ENCODE assay signal across 21 cellular contexts in the genomic region with DNA sequence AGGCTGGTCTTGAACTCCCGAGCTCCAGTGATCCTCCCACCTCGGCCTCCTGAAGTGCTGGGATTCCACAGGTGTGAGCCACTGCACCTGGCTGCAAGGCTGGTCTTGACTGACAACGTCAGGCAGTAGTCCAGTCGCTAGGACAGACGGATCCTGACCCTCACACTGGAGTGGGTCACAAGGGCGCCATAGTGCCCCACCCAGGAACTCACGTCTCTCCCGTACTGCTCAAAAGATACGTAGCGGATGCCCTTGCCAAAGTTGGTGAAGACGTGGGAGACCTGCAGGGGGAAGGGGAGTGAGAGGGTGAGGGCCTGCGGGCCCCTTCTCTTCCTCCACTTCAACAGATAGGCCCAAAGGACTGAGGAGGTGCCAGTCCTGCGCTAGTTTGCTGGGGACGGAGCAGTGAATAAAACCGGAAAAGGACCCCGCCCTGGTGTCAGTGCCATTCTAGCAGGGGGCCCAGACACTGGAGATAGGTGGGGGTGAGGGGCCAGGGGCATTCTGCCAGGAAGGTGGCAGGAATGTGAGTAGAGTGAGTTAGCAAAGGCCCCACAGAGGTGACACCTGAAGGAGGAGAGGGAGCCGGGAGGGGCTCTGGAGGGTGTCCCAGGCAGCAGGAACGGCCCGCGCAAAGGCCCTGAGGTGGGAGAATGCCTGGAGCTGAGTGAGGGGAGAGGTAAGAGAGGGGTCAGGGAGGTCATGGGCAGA. TPM values are rescaled to one million over a fixed set of nuclear protein-coding genes. Genes with fewer than 3 reads are reported as not detected.
A peak's percentile ranks its signal among the peaks of the same experiment; 100 is the strongest.
DNase-seq lines count a peak whose midpoint lies in the region; ATAC-seq and TF ChIP-seq lines count a peak whose summit lies in the region.
"Had no signal": no experiment of that assay in that cellular context is flagged by ENCODE, and none has a peak within 500 bp of the region (broad histone marks: within the 10 kb centered on the region; RNA-seq: fewer than 3 reads in every experiment).

No MANE protein-coding gene starts in this region.

- no peaks in the 10 kb centered on the region for H4K20me1 ChIP-seq in neural progenitor cell (ENCODE audit: low read depth)

- CTCF ChIA-PET in activated naive CD4-positive, alpha-beta T cell treated with anti-CD3 and anti-CD28 coated beads, Interleukin-2, amount 10 ng/mL, durations not matched to agents 7 days and 5 days (lab: Charles Lee): no interaction called here

- DNase-seq in activated naive CD4-positive, alpha-beta T cell treated with anti-CD3 and anti-CD28 coated beads, Interleukin-2, amount 10 ng/mL, durations not matched to agents 7 days and 5 days: no peak
- DNase-seq in chondrocyte (ENCODE audit: low spot score) (peak; percentile 64), neural progenitor cell (ENCODE audit: low spot score) (no peak), AML-193 (lab: John Stamatoyannopoulos, UW) (no peak), NCI-H748 (lab: John Stamatoyannopoulos, UW; ENCODE audit: unreplicated experiment) (no peak)
- DNase-seq: BE2C, DMS53, GDM1, HFFc6, MM.1S, NCI-H1048, NCI-H1436, NCI-H1930, NCI-H2227 treated with DMSO at 0.1 percent for 48 hours, NCI-H510A, NCI-H82, Peyer's patch had no signal

- H3K4me2 ChIP-seq in neural progenitor cell: no peak overlapping the region

- H3K27ac Mint-ChIP-seq in activated naive CD4-positive, alpha-beta T cell treated with anti-CD3 and anti-CD28 coated beads, Interleukin-2, amount 50 U/mL, for 24 hours: peak overlapping the region; percentile 17
- no peak overlapping the region for H3K27ac Mint-ChIP-seq in activated naive CD4-positive, alpha-beta T cell treated with anti-CD3 and anti-CD28 coated beads, Interleukin-2, amount 10 ng/mL, durations not matched to agents 7 days and 5 days
- H3K27ac Mint-ChIP-seq in chondrocyte (ENCODE audit: unreplicated experiment) (peak overlapping the region; percentile 17), neural progenitor cell (no peak overlapping the region)
- H3K27ac Mint-ChIP-seq: HFFc6 had no signal

- peaks cover 9% of the 10 kb centered on the region for H3K4me1 Mint-ChIP-seq in activated naive CD4-positive, alpha-beta T cell treated with anti-CD3 and anti-CD28 coated beads, Interleukin-2, amount 50 U/mL, for 24 hours
- peaks cover 28% of the 10 kb centered on the region for H3K4me1 Mint-ChIP-seq in activated naive CD4-positive, alpha-beta T cell treated with anti-CD3 and anti-CD28 coated beads, Interleukin-2, amount 10 ng/mL, durations not matched to agents 7 days and 5 days
- H3K4me1 Mint-ChIP-seq in chondrocyte (ENCODE audit: low read depth) (no peaks in the 10 kb centered on the region), neural progenitor cell (peaks cover 13% of the 10 kb centered on the region)

- ATAC-seq in GM21390 (IDR thresholded peaks at IDR 0.05; ENCODE audit: unreplicated experiment): no peak
- ATAC-seq: K562 had no signal

- H3K36me3 ChIP-seq in neural progenitor cell: no peaks in the 10 kb centered on the region
- H3K36me3 ChIP-seq: Peyer's patch had no signal

- no peak overlapping the region for H3K4me3 Mint-ChIP-seq in activated naive CD4-positive, alpha-beta T cell treated with anti-CD3 and anti-CD28 coated beads, Interleukin-2, amount 50 U/mL, for 24 hours
- H3K4me3 Mint-ChIP-seq in activated naive CD4-positive, alpha-beta T cell treated with anti-CD3 and anti-CD28 coated beads, Interleukin-2, amount 10 ng/mL, durations not matched to agents 7 days and 5 days: no peak overlapping the region
- no peak overlapping the region for H3K4me3 Mint-ChIP-seq in chondrocyte (ENCODE audit: unreplicated experiment)
- peak overlapping the region; percentile 24 for H3K4me3 Mint-ChIP-seq in neural progenitor cell
- H3K4me3 Mint-ChIP-seq: HFFc6 had no signal

- H3K79me2 ChIP-seq in neural progenitor cell (ENCODE audit: low read depth): no peaks in the 10 kb centered on the region

- TF ChIP-seq CTCF in chondrocyte (IDR thresholded peaks at IDR 0.05): no peak
- no peak for TF ChIP-seq CTCF in neural progenitor cell (IDR thresholded peaks at IDR 0.05)

- H3K36me3 Mint-ChIP-seq in activated naive CD4-positive, alpha-beta T cell treated with anti-CD3 and anti-CD28 coated beads, Interleukin-2, amount 50 U/mL, for 24 hours: no peaks in the 10 kb centered on the region
- no peaks in the 10 kb centered on the region for H3K36me3 Mint-ChIP-seq in activated naive CD4-positive, alpha-beta T cell treated with anti-CD3 and anti-CD28 coated beads, Interleukin-2, amount 10 ng/mL, durations not matched to agents 7 days and 5 days
- peaks cover 14% of the 10 kb centered on the region for H3K36me3 Mint-ChIP-seq in chondrocyte (ENCODE audit: low read depth)
- peaks cover 9% of the 10 kb centered on the region for H3K36me3 Mint-ChIP-seq in neural progenitor cell

- no peak overlapping the region for H3K27ac ChIP-seq in neural progenitor cell
- H3K27ac ChIP-seq: Peyer's patch had no signal

- no peak overlapping the region for H3K4me3 ChIP-seq in neural progenitor cell
- H3K4me3 ChIP-seq: K562, Peyer's patch had no signal

- H3K27me3 Mint-ChIP-seq in activated naive CD4-positive, alpha-beta T cell treated with anti-CD3 and anti-CD28 coated beads, Interleukin-2, amount 50 U/mL, for 24 hours: peaks cover 1% of the 10 kb centered on the region
- H3K27me3 Mint-ChIP-seq in activated naive CD4-positive, alpha-beta T cell treated with anti-CD3 and anti-CD28 coated beads, Interleukin-2, amount 10 ng/mL, durations not matched to agents 7 days and 5 days: peaks cover 45% of the 10 kb centered on the region
- no peaks in the 10 kb centered on the region for H3K27me3 Mint-ChIP-seq in chondrocyte (ENCODE audit: low read depth)
- H3K27me3 Mint-ChIP-seq in neural progenitor cell (ENCODE audit: insufficient read depth, low read depth): peaks cover 9% of the 10 kb centered on the region

- peaks cover 3% of the 10 kb centered on the region for H3F3A ChIP-seq in neural progenitor cell (ENCODE audit: low read depth)

- peaks cover 15% of the 10 kb centered on the region for H3K4me1 ChIP-seq in neural progenitor cell
- H3K4me1 ChIP-seq: Peyer's patch had no signal

- H3K9me3 ChIP-seq in neural progenitor cell (ENCODE audit: low read depth): no peaks in the 10 kb centered on the region
- H3K9me3 ChIP-seq: BE2C, Peyer's patch had no signal

- H3K9ac ChIP-seq in neural progenitor cell: no peak overlapping the region

- no peaks in the 10 kb centered on the region for H3K27me3 ChIP-seq in neural progenitor cell
- H3K27me3 ChIP-seq: BE2C, Peyer's patch had no signal

- no peaks in the 10 kb centered on the region for H3K9me3 Mint-ChIP-seq in activated naive CD4-positive, alpha-beta T cell treated with anti-CD3 and anti-CD28 coated beads, Interleukin-2, amount 50 U/mL, for 24 hours
- H3K9me3 Mint-ChIP-seq in activated naive CD4-positive, alpha-beta T cell treated with anti-CD3 and anti-CD28 coated beads, Interleukin-2, amount 10 ng/mL, durations not matched to agents 7 days and 5 days: no peaks in the 10 kb centered on the region
- H3K9me3 Mint-ChIP-seq in chondrocyte (ENCODE audit: low read depth) (no peaks in the 10 kb centered on the region), neural progenitor cell (no peaks in the 10 kb centered on the region)
- H3K9me3 Mint-ChIP-seq: HFFc6 had no signal

- no peak overlapping the region for H2AFZ ChIP-seq in neural progenitor cell (replicated peaks)

RNA-seq across cellular contexts. Expression of a gene that starts 11.9 kb away (rescaled TPM):
- total RNA-seq in chondrocyte (23.1 to 34.0 TPM (median 27.7 TPM) in 3 replicates), neural progenitor cell (ENCODE audit: low replicate concordance) (9.2 and 23.9 TPM in 2 replicates)

RNA-seq across cellular contexts. Expression of a gene that starts 12.1 kb away (rescaled TPM):
- total RNA-seq in chondrocyte: 14.4 to 25.8 TPM (median 15.6 TPM) in 3 replicates
- 45.8 and 63.6 TPM in 2 replicates for total RNA-seq in neural progenitor cell (ENCODE audit: low replicate concordance)

RNA-seq across cellular contexts. Expression of a gene that starts 30.6 kb away (rescaled TPM):
- total RNA-seq in chondrocyte: 0.69 TPM in 1 of 3 replicates, not detected in the others
- total RNA-seq in neural progenitor cell (ENCODE audit: low replicate concordance): 1.1 and 1.3 TPM in 2 replicates
- total RNA-seq: LHCN-M2 had no signal

RNA-seq across cellular contexts. Expression of a gene that starts 32.9 kb away (rescaled TPM):
- 40.2 to 44.9 TPM (median 40.6 TPM) in 3 replicates for total RNA-seq in chondrocyte
- 8.3 and 24.9 TPM in 2 replicates for total RNA-seq in neural progenitor cell (ENCODE audit: low replicate concordance)

RNA-seq across cellular contexts. Expression of a gene that starts 42.9 kb away (rescaled TPM):
- 15.3 to 17.3 TPM (median 15.8 TPM) in 3 replicates for total RNA-seq in chondrocyte
- 8.3 and 11.5 TPM in 2 replicates for total RNA-seq in neural progenitor cell (ENCODE audit: low replicate concordance)

Comparison
In these comparisons a context has a peak if more than half of its experiments do, and no peak if none do; other contexts are left out.
1. H3K27ac Mint-ChIP-seq: peak in activated naive CD4-positive, alpha-beta T cell treated with anti-CD3 and anti-CD28 coated beads, Interleukin-2, amount 50 U/mL, for 24 hours (single experiment) and chondrocyte (single experiment); none in activated naive CD4-positive, alpha-beta T cell treated with anti-CD3 and anti-CD28 coated beads, Interleukin-2, amount 10 ng/mL, durations not matched to agents 7 days and 5 days (single experiment) and neural progenitor cell (single experiment).